ENCODE assay signal across 28 cellular contexts in genomic region chr2:2263196-2263829, GRCh38.
"Had no signal": no experiment of that assay in that cellular context is flagged by ENCODE, and none has a peak within 500 bp of the region (broad histone marks: within the 10 kb centered on the region; RNA-seq: fewer than 3 reads in every experiment).

No MANE protein-coding gene starts in this region.

- H3K27me3 ChIP-seq: esophagus squamous epithelium, neural progenitor cell, ovary, sigmoid colon, testis, tibial artery had no signal

- H2AFZ ChIP-seq: neural progenitor cell had no signal

- H3K9ac ChIP-seq: neural progenitor cell had no signal

- H3K4me3 ChIP-seq: coronary artery, esophagus squamous epithelium, heart right ventricle, lower lobe of right lung, mucosa of descending colon, neural progenitor cell, ovary, psoas muscle, sigmoid colon, testis, tibial artery had no signal

- H3K4me1 ChIP-seq: esophagus squamous epithelium, heart right ventricle, lower lobe of right lung, neural progenitor cell, psoas muscle, testis, tibial artery had no signal

- H3K4me2 ChIP-seq: neural progenitor cell had no signal

- DNase-seq: dermis blood vessel endothelial cell; effector memory CD4-positive, alpha-beta T cell; esophagus squamous epithelium; foreskin melanocyte; glutamatergic neuron; heart right ventricle; hippocampal formation; immature natural killer cell; islet precursor cell; kidney glomerular epithelial cell; left colon; left ventricle myocardium superior; lower lobe of right lung; mucosa of descending colon; naive B cell; nucleus accumbens; ovary; posterior cingulate gyrus; psoas muscle; right cardiac atrium; sigmoid colon; stimulated activated CD4-positive, alpha-beta T cell treated with anti-CD3 and anti-CD28 coated beads, Interleukin-4, amount 100 ng/mL, for 4 hours; stimulated activated naive CD8-positive, alpha-beta T cell treated with anti-CD3 and anti-CD28 coated beads, Interleukin-15, Interleukin-2, amounts not matched to agents 100 U/mL and 50 U/mL, for 24 hours; substantia nigra; testis; tibial artery had no signal

- H3K9me3 ChIP-seq: esophagus squamous epithelium, heart right ventricle, lower lobe of right lung, ovary, psoas muscle, sigmoid colon, testis, tibial artery had no signal

- H3K36me3 ChIP-seq: esophagus squamous epithelium, heart right ventricle, lower lobe of right lung, neural progenitor cell, ovary, sigmoid colon, tibial artery had no signal

- H3K27ac ChIP-seq: coronary artery, esophagus squamous epithelium, heart right ventricle, lower lobe of right lung, neural progenitor cell, ovary, psoas muscle, sigmoid colon, testis, tibial artery had no signal
